ENCODE assay signal across 2 cellular contexts in the genomic region with DNA sequence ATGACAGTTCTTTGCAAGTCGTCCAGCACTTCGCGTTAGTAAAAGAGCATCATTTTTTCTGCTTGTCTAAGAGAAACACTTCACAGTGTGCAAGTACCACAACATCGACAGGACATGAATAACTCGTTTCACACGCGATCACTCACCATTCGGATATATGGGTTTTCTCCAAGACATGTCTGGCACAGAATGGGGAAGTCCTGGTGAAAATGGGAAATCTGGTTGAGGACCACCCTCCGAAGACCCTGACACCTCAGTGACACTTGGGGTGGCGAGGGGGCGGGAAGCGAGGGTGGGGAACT.
TF ChIP-seq lines count a peak whose summit lies in the region.

No MANE protein-coding gene starts in this region.

TF ChIP-seq in GM23338, 12 proteins besides CTCF, POLR2A, EP300 and RAD21:
- TF ChIP-seq CREB1 (CRISPR knock-in tag; IDR thresholded peaks at IDR 0.05; ENCODE audit: low read depth): no peak
- no peak for TF ChIP-seq ZNF331 (CRISPR knock-in tag; IDR thresholded peaks at IDR 0.05; ENCODE audit: low read depth)
- no peak for TF ChIP-seq NANOG (IDR thresholded peaks at IDR 0.05; ENCODE audit: borderline replicate concordance)
- no peak for TF ChIP-seq EZH2 (IDR thresholded peaks at IDR 0.05; ENCODE audit: low read depth, unreplicated experiment)
- no peak for TF ChIP-seq JUNB (IDR thresholded peaks at IDR 0.05; ENCODE audit: unreplicated experiment)
- TF ChIP-seq EZH2phosphoT487 (IDR thresholded peaks at IDR 0.05; ENCODE audit: unreplicated experiment): no peak
- TF ChIP-seq STAT1 (IDR thresholded peaks at IDR 0.05; ENCODE audit: unreplicated experiment): no peak
- TF ChIP-seq, protein P1, sequence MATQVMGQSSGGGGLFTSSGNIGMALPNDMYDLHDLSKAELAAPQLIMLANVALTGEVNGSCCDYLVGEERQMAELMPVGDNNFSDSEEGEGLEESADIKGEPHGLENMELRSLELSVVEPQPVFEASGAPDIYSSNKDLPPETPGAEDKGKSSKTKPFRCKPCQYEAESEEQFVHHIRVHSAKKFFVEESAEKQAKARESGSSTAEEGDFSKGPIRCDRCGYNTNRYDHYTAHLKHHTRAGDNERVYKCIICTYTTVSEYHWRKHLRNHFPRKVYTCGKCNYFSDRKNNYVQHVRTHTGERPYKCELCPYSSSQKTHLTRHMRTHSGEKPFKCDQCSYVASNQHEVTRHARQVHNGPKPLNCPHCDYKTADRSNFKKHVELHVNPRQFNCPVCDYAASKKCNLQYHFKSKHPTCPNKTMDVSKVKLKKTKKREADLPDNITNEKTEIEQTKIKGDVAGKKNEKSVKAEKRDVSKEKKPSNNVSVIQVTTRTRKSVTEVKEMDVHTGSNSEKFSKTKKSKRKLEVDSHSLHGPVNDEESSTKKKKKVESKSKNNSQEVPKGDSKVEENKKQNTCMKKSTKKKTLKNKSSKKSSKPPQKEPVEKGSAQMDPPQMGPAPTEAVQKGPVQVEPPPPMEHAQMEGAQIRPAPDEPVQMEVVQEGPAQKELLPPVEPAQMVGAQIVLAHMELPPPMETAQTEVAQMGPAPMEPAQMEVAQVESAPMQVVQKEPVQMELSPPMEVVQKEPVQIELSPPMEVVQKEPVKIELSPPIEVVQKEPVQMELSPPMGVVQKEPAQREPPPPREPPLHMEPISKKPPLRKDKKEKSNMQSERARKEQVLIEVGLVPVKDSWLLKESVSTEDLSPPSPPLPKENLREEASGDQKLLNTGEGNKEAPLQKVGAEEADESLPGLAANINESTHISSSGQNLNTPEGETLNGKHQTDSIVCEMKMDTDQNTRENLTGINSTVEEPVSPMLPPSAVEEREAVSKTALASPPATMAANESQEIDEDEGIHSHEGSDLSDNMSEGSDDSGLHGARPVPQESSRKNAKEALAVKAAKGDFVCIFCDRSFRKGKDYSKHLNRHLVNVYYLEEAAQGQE (IDR thresholded peaks at IDR 0.05; ENCODE audit: unreplicated experiment): no peak
- TF ChIP-seq POLR2AphosphoS5 (IDR thresholded peaks at IDR 0.05; ENCODE audit: low read depth): no peak
- TF ChIP-seq, protein P2, sequence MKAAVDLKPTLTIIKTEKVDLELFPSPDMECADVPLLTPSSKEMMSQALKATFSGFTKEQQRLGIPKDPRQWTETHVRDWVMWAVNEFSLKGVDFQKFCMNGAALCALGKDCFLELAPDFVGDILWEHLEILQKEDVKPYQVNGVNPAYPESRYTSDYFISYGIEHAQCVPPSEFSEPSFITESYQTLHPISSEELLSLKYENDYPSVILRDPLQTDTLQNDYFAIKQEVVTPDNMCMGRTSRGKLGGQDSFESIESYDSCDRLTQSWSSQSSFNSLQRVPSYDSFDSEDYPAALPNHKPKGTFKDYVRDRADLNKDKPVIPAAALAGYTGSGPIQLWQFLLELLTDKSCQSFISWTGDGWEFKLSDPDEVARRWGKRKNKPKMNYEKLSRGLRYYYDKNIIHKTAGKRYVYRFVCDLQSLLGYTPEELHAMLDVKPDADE (IDR thresholded peaks at IDR 0.05): no peak

TF ChIP-seq in HepG2, 621 proteins besides CTCF, POLR2A, EP300 and RAD21:
- TF ChIP-seq, protein P3, sequence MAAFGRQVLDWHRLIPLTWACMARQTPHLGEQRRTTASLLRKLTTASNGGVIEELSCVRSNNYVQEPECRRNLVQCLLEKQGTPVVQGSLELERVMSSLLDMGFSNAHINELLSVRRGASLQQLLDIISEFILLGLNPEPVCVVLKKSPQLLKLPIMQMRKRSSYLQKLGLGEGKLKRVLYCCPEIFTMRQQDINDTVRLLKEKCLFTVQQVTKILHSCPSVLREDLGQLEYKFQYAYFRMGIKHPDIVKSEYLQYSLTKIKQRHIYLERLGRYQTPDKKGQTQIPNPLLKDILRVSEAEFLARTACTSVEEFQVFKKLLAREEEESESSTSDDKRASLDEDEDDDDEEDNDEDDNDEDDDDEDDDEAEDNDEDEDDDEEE (CRISPR knock-in tag; IDR thresholded peaks at IDR 0.05): 0 out of 2 replicates have a peak, but pooled peaks have one; percentile 26
- TF ChIP-seq ZNF616 (CRISPR knock-in tag; IDR thresholded peaks at IDR 0.05; ENCODE audit: low read depth) (0 out of 2 replicates have a peak, but pooled peaks have one; percentile 17), ZNF7 (CRISPR knock-in tag; IDR thresholded peaks at IDR 0.05) (no peak), GFI1 (CRISPR knock-in tag; IDR thresholded peaks at IDR 0.05; ENCODE audit: borderline replicate concordance) (0 out of 2 replicates have a peak, but pooled peaks have one; percentile 7), RFXAP (CRISPR knock-in tag; IDR thresholded peaks at IDR 0.05; ENCODE audit: borderline replicate concordance) (no peak), ZFP36L1 (CRISPR knock-in tag; IDR thresholded peaks at IDR 0.05) (0 out of 2 replicates have a peak, but pooled peaks have one; percentile 21), TOE1 (CRISPR knock-in tag; IDR thresholded peaks at IDR 0.05) (no peak), MIER3 (CRISPR knock-in tag; IDR thresholded peaks at IDR 0.05; ENCODE audit: borderline replicate concordance) (no peak), REL (CRISPR knock-in tag; conservative IDR thresholded peaks at IDR 0.05) (0 out of 2 replicates have a peak, but pooled peaks have one; percentile 5)
- TF ChIP-seq, protein P4, sequence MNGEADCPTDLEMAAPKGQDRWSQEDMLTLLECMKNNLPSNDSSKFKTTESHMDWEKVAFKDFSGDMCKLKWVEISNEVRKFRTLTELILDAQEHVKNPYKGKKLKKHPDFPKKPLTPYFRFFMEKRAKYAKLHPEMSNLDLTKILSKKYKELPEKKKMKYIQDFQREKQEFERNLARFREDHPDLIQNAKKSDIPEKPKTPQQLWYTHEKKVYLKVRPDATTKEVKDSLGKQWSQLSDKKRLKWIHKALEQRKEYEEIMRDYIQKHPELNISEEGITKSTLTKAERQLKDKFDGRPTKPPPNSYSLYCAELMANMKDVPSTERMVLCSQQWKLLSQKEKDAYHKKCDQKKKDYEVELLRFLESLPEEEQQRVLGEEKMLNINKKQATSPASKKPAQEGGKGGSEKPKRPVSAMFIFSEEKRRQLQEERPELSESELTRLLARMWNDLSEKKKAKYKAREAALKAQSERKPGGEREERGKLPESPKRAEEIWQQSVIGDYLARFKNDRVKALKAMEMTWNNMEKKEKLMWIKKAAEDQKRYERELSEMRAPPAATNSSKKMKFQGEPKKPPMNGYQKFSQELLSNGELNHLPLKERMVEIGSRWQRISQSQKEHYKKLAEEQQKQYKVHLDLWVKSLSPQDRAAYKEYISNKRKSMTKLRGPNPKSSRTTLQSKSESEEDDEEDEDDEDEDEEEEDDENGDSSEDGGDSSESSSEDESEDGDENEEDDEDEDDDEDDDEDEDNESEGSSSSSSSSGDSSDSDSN (CRISPR knock-in tag; IDR thresholded peaks at IDR 0.05): no peak
